14 cellular contexts compared by ENCODE assay signal in genomic region chr13:100275746-100276145, GRCh38.
"Had no signal": no experiment of that assay in that cellular context is flagged by ENCODE, and none has a peak within 500 bp of the region (broad histone marks: within the 10 kb centered on the region; RNA-seq: fewer than 3 reads in every experiment).

No MANE protein-coding gene starts in this region.

- ATAC-seq: activated T-cell treated with anti-CD3 and anti-CD28 coated beads, Interleukin-2, amount 50 U/mL, for 72 hours; gastroesophageal sphincter; stimulated activated memory B cell treated with anti-CD40 and anti-IgM and Interleukin-4, amounts not matched to agents 10 μg/mL and 1 μg/mL and 100 μg/mL, for 72 hours had no signal

- H3K9me3 ChIP-seq: colonic mucosa, gastroesophageal sphincter, right atrium auricular region, transverse colon had no signal

- H3K4me1 ChIP-seq: colonic mucosa, gastroesophageal sphincter, right atrium auricular region had no signal

- DNase-seq: activated CD4-positive, alpha-beta memory T cell treated with anti-CD3 and anti-CD28 coated beads, Interleukin-2, amount 10 ng/mL, durations not matched to agents 7 days and 5 days; activated CD8-positive, alpha-beta memory T cell treated with anti-CD3 and anti-CD28 coated beads, Interleukin-2, amount 50 U/mL, for 4 hours; activated T-cell treated with anti-CD3 and anti-CD28 coated beads, Interleukin-2, amount 50 U/mL, for 72 hours; caudate nucleus; colonic mucosa; kidney glomerular epithelial cell; T-helper 9 cell; transverse colon had no signal

- H3K27ac ChIP-seq: colonic mucosa, gastroesophageal sphincter, right atrium auricular region, skin epidermis, transverse colon had no signal

- H3K36me3 ChIP-seq: colonic mucosa, transverse colon had no signal

- FAIRE-seq: astrocyte, endothelial cell of umbilical vein had no signal

- H3K4me3 ChIP-seq: colonic mucosa, gastroesophageal sphincter, right atrium auricular region, skin epidermis, transverse colon had no signal

- H3K27me3 ChIP-seq: colonic mucosa, gastroesophageal sphincter, right atrium auricular region, transverse colon had no signal
